Comparison of ENCODE assay signal across 27 cellular contexts in genomic region chr12:111616177-111616623, GRCh38. TPM values are rescaled to one million over a fixed set of nuclear protein-coding genes. Genes with fewer than 3 reads are reported as not detected.
DNase-seq lines count a peak whose midpoint lies in the region; ATAC-seq and TF ChIP-seq lines count a peak whose summit lies in the region.
"Had no signal": no experiment of that assay in that cellular context is flagged by ENCODE, and none has a peak within 500 bp of the region (broad histone marks: within the 10 kb centered on the region; RNA-seq: fewer than 3 reads in every experiment).

No MANE protein-coding gene starts in this region.

- peak; percentile 55 for ATAC-seq in Right ventricle myocardium superior (ENCODE audit: poor library complexity)
- ATAC-seq in HG02763 (IDR thresholded peaks at IDR 0.05; ENCODE audit: unreplicated experiment) = no peak
- ATAC-seq in GM18870 (IDR thresholded peaks at IDR 0.05; ENCODE audit: unreplicated experiment) = no peak
- ATAC-seq: foreskin keratinocyte, natural killer cell had no signal

- H3K27ac ChIP-seq in left ventricle myocardium inferior (replicated peaks) (no peak overlapping the region), ascending aorta (no peak overlapping the region)
- H3K27ac ChIP-seq: coronary artery, foreskin keratinocyte, stomach had no signal

- TF ChIP-seq CTCF in left ventricle myocardium inferior (IDR thresholded peaks at IDR 0.05; ENCODE audit: borderline replicate concordance) (no peak), fibroblast of villous mesenchyme (IDR thresholded peaks at IDR 0.05; ENCODE audit: insufficient read depth, low read depth, low read length) (no peak), mesothelial cell of epicardium (IDR thresholded peaks at IDR 0.05; ENCODE audit: unreplicated experiment) (no peak), ascending aorta (IDR thresholded peaks at IDR 0.05) (no peak)

- H3K36me3 ChIP-seq in left ventricle myocardium inferior (no peaks in the 10 kb centered on the region), ascending aorta (no peaks in the 10 kb centered on the region)
- H3K36me3 ChIP-seq: HAP-1, stomach had no signal

- intact Hi-C loops in Right ventricle myocardium superior (cut with DNase I) (no loop called here), left ventricle myocardium inferior (cut with micrococcal nuclease) (no loop called here), ascending aorta (cut with DNase I) (no loop called here)

- no peaks in the 10 kb centered on the region for H3K4me1 ChIP-seq in left ventricle myocardium inferior
- no peaks in the 10 kb centered on the region for H3K4me1 ChIP-seq in ascending aorta
- H3K4me1 ChIP-seq: foreskin keratinocyte, HAP-1, stomach had no signal

- H3K27ac Mint-ChIP-seq in mesothelial cell of epicardium = peak overlapping the region; percentile 82
- H3K27ac Mint-ChIP-seq: activated naive CD4-positive, alpha-beta T cell treated with anti-CD3 and anti-CD28 coated beads, Interleukin-2, amount 50 U/mL, for 24 hours; natural killer cell; progenitor cell of endocrine pancreas had no signal

- H3K27me3 ChIP-seq in left ventricle myocardium inferior (ENCODE audit: low read depth) (no peaks in the 10 kb centered on the region), ascending aorta (no peaks in the 10 kb centered on the region)
- H3K27me3 ChIP-seq: foreskin keratinocyte, stomach had no signal

- no peak overlapping the region for H3K4me3 Mint-ChIP-seq in mesothelial cell of epicardium
- H3K4me3 Mint-ChIP-seq: activated naive CD4-positive, alpha-beta T cell treated with anti-CD3 and anti-CD28 coated beads, Interleukin-2, amount 50 U/mL, for 24 hours; brain; natural killer cell had no signal

- no peaks in the 10 kb centered on the region for H3K36me3 Mint-ChIP-seq in mesothelial cell of epicardium
- H3K36me3 Mint-ChIP-seq: activated naive CD4-positive, alpha-beta T cell treated with anti-CD3 and anti-CD28 coated beads, Interleukin-2, amount 50 U/mL, for 24 hours; brain; natural killer cell had no signal

- H3K4me3 ChIP-seq in left ventricle myocardium inferior (no peak overlapping the region), fibroblast of villous mesenchyme (ENCODE audit: low read depth, low read length) (no peak overlapping the region), ascending aorta (no peak overlapping the region)
- H3K4me3 ChIP-seq: coronary artery, HAP-1, stomach had no signal

- H3K27me3 Mint-ChIP-seq in mesothelial cell of epicardium (ENCODE audit: low read depth) = no peaks in the 10 kb centered on the region
- H3K27me3 Mint-ChIP-seq: activated naive CD4-positive, alpha-beta T cell treated with anti-CD3 and anti-CD28 coated beads, Interleukin-2, amount 50 U/mL, for 24 hours; brain; progenitor cell of endocrine pancreas had no signal

- no peaks in the 10 kb centered on the region for H3K9me3 Mint-ChIP-seq in mesothelial cell of epicardium
- H3K9me3 Mint-ChIP-seq: activated naive CD4-positive, alpha-beta T cell treated with anti-CD3 and anti-CD28 coated beads, Interleukin-2, amount 50 U/mL, for 24 hours; natural killer cell had no signal

- no peak for DNase-seq in Right ventricle myocardium superior
- DNase-seq in left ventricle myocardium inferior = no peak
- DNase-seq in fibroblast of villous mesenchyme (ENCODE audit: low read depth) = peak; percentile 87
- DNase-seq in mesothelial cell of epicardium (ENCODE audit: low spot score in 2 of 2, unreplicated experiment in 2 of 2) = no peak
- DNase-seq in ascending aorta (ENCODE audit: low spot score in 2 of 2) = no peak
- no peak for DNase-seq in epidermal melanocyte (ENCODE audit: insufficient read length, low spot score)
- DNase-seq: activated CD4-positive, alpha-beta T cell treated with anti-CD3 and anti-CD28 coated beads for 1 hour; activated CD8-positive, alpha-beta memory T cell treated with anti-CD3 and anti-CD28 coated beads for 24 hours; activated T-cell treated with anti-CD3 and anti-CD28 coated beads, Interleukin-2, amount 50 U/mL, for 48 hours; foreskin keratinocyte; hypothalamus; islet precursor cell; mesendoderm; natural killer cell; NCI-H1417; NK-92 treated with Interleukin-12 subunit alpha and Interleukin-12 subunit beta, amount 100 ng/mL, for 24 hours; SK-N-SH; stimulated activated CD4-positive, alpha-beta T cell treated with anti-CD3 and anti-CD28 coated beads, Interleukin-4, amount 100 ng/mL, for 24 hours; stomach; trophoblast cell had no signal

- H3K9me3 ChIP-seq in left ventricle myocardium inferior (replicated peaks) = no peaks in the 10 kb centered on the region
- H3K9me3 ChIP-seq in ascending aorta = no peaks in the 10 kb centered on the region
- H3K9me3 ChIP-seq: HAP-1, SK-N-SH, stomach had no signal

- peaks cover 5% of the 10 kb centered on the region for H3K4me1 Mint-ChIP-seq in mesothelial cell of epicardium
- H3K4me1 Mint-ChIP-seq: activated naive CD4-positive, alpha-beta T cell treated with anti-CD3 and anti-CD28 coated beads, Interleukin-2, amount 50 U/mL, for 24 hours; brain; natural killer cell had no signal

RNA-seq across cellular contexts. Expression of gene ATXN2, which starts 17.1 kb away (rescaled TPM):
- total RNA-seq in Right ventricle myocardium superior = 51.8 TPM
- 50.0 TPM for total RNA-seq in left ventricle myocardium inferior
- 48.3 and 71.7 TPM in 2 replicates for total RNA-seq in fibroblast of villous mesenchyme
- total RNA-seq in mesothelial cell of epicardium = 149 to 152 TPM (median 150 TPM) in 3 replicates
- total RNA-seq in ascending aorta = 25.0 TPM
